ENCODE assay signal across 1 cellular context in genomic region chr5:34548086-34548403, GRCh38.
TF ChIP-seq lines count a peak whose summit lies in the region.

No MANE protein-coding gene starts in this region.

TF ChIP-seq in HepG2, 621 proteins besides CTCF, POLR2A, EP300 and RAD21:
- TF ChIP-seq ZSCAN12 (CRISPR knock-in tag; IDR thresholded peaks at IDR 0.05) (no peak), RORA (CRISPR knock-in tag; IDR thresholded peaks at IDR 0.05) (no peak), ZNF704 (CRISPR knock-in tag; IDR thresholded peaks at IDR 0.05; ENCODE audit: borderline replicate concordance) (no peak), PAF1 (CRISPR knock-in tag; IDR thresholded peaks at IDR 0.05) (no peak), DDIT3 (CRISPR knock-in tag; IDR thresholded peaks at IDR 0.05) (no peak), ZNF737 (CRISPR knock-in tag; IDR thresholded peaks at IDR 0.05; ENCODE audit: borderline replicate concordance) (no peak), ZNF225 (CRISPR knock-in tag; IDR thresholded peaks at IDR 0.05) (no peak), ZNF230 (CRISPR knock-in tag; IDR thresholded peaks at IDR 0.05) (no peak), ZNF75D (CRISPR knock-in tag; IDR thresholded peaks at IDR 0.05; ENCODE audit: borderline replicate concordance) (no peak), ARID5B (CRISPR knock-in tag; IDR thresholded peaks at IDR 0.05) (no peak), CSRNP2 (CRISPR knock-in tag; conservative IDR thresholded peaks at IDR 0.05; ENCODE audit: low read depth) (no peak), HOXD1 (CRISPR knock-in tag; IDR thresholded peaks at IDR 0.05) (no peak), ZBTB44 (CRISPR knock-in tag; IDR thresholded peaks at IDR 0.05) (no peak), NBN (conservative IDR thresholded peaks at IDR 0.05) (no peak), RNF219 (CRISPR knock-in tag; IDR thresholded peaks at IDR 0.05) (no peak), MTF2 (CRISPR knock-in tag; IDR thresholded peaks at IDR 0.05; ENCODE audit: borderline replicate concordance) (no peak), HNF1A (IDR thresholded peaks at IDR 0.05; ENCODE audit: low read depth) (no peak), HNF1A (CRISPR knock-in tag; IDR thresholded peaks at IDR 0.05; ENCODE audit: borderline replicate concordance) (no peak), CREBL2 (CRISPR knock-in tag; IDR thresholded peaks at IDR 0.05; ENCODE audit: borderline replicate concordance) (no peak), THYN1 (CRISPR knock-in tag; IDR thresholded peaks at IDR 0.05; ENCODE audit: borderline replicate concordance, low read depth) (no peak)
TF ChIP-seq in HepG2: peak in this region for 0.
